Comparison of ENCODE assay signal across 1 cellular context in the genomic region with DNA sequence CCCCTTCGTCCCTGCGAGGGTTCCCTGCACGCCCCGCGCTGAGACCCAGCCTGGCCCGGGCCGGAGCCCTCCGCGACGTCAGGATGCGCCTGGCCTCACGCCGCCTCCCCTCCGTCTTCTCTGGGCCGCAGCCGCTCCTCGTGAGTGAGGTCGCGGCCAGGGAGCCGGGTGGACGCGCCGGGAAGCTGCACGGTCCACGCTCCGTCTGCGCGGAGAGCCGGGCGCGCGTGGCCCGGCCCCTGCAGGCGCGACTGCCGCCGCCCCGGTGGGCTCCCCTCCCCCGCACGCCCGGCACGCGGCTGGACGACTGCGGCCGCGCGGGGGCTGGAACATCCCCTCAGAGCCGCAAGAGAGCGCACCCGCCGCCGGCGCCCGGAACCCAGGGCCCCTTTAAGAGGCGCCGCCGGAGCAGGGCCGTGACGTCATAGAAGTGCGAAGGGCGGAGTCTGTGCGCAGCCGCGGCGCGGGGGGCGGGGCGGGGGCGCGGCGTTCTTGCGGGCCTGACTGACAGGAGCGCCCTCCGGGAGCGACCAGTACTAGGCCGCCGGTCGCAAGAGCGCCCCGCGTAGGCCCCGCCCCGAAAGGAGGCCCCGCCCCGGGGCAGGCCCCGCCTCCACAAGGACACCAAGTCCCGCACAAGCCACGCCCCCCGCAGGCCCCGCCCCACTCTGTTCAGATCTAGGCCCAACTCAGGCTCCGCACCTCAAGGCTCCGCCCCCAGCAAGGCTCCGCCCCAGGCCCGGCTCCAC.
TF ChIP-seq lines count a peak whose summit lies in the region.

No MANE protein-coding gene starts in this region.

TF ChIP-seq in GM12878, 131 proteins besides CTCF, POLR2A, EP300 and RAD21 (continued from another document and continues in another):
- TF ChIP-seq, protein P1, sequence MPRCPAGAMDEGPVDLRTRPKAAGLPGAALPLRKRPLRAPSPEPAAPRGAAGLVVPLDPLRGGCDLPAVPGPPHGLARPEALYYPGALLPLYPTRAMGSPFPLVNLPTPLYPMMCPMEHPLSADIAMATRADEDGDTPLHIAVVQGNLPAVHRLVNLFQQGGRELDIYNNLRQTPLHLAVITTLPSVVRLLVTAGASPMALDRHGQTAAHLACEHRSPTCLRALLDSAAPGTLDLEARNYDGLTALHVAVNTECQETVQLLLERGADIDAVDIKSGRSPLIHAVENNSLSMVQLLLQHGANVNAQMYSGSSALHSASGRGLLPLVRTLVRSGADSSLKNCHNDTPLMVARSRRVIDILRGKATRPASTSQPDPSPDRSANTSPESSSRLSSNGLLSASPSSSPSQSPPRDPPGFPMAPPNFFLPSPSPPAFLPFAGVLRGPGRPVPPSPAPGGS (IDR thresholded peaks at IDR 0.05; ENCODE audit: borderline replicate concordance, insufficient read depth, low read depth, low read length, poor library complexity, severe bottlenecking), result peak; percentile 16
- TF ChIP-seq HCFC1 (IDR thresholded peaks at IDR 0.05; ENCODE audit: low read length) (no peak), EED (IDR thresholded peaks at IDR 0.05; ENCODE audit: low read depth) (no peak), SMC3 (IDR thresholded peaks at IDR 0.05; ENCODE audit: borderline replicate concordance, low read length) (peak; percentile 24; the same call in 1 of the 2 replicates), POLR2AphosphoS2 (IDR thresholded peaks at IDR 0.05; ENCODE audit: low read depth, low read length) (no peak), NBN (IDR thresholded peaks at IDR 0.05) (peak; percentile 87), NR2F1 (conservative IDR thresholded peaks at IDR 0.05) (peak; percentile 72), HDAC6 (IDR thresholded peaks at IDR 0.05; ENCODE audit: unreplicated experiment) (no peak), ZBTB40 (IDR thresholded peaks at IDR 0.05; ENCODE audit: borderline replicate concordance) (no peak), SMARCA5 (IDR thresholded peaks at IDR 0.05) (peak; percentile 89; the same call in 1 of the 2 replicates), ATF7 (IDR thresholded peaks at IDR 0.05; ENCODE audit: low read depth) (peak; percentile 79), GATAD2B (conservative IDR thresholded peaks at IDR 0.05; ENCODE audit: low read depth) (peak; percentile 99), RB1 (IDR thresholded peaks at IDR 0.05; ENCODE audit: borderline replicate concordance) (peak; percentile 86; the same call in 1 of the 2 replicates), YY1 (IDR thresholded peaks at IDR 0.05; ENCODE audit: low read depth, low read length) (peak; percentile 17; the same call in 1 of the 2 replicates), PRDM15 (CRISPR knock-in tag; IDR thresholded peaks at IDR 0.05) (no peak), ZNF622 (IDR thresholded peaks at IDR 0.05) (no peak), NFIC (IDR thresholded peaks at IDR 0.05; ENCODE audit: low read depth, low read length) (no peak), CHD4 (IDR thresholded peaks at IDR 0.05) (no peak), BMI1 (IDR thresholded peaks at IDR 0.05; ENCODE audit: borderline replicate concordance) (no peak), MXI1 (IDR thresholded peaks at IDR 0.05; ENCODE audit: low read depth, low read length) (peak; percentile 40; the same call in 1 of the 2 replicates), CHD2 (IDR thresholded peaks at IDR 0.05; ENCODE audit: borderline replicate concordance, low read depth, low read length) (peak; percentile 48; the same call in 1 of the 2 replicates), SKIL (IDR thresholded peaks at IDR 0.05; ENCODE audit: low read depth, poor library complexity, severe bottlenecking) (no peak), CBX3 (IDR thresholded peaks at IDR 0.05; ENCODE audit: borderline replicate concordance, low read depth) (no peak), POU2F2 (IDR thresholded peaks at IDR 0.05; ENCODE audit: borderline replicate concordance, low read depth, low read length) (peak; percentile 17; the same call in 1 of the 3 replicates), KAT2A (conservative IDR thresholded peaks at IDR 0.05; ENCODE audit: control insufficient read depth, low read depth, low read length) (no peak), IKZF1 (conservative IDR thresholded peaks at IDR 0.05) (peak; percentile 90), NRF1 (conservative IDR thresholded peaks at IDR 0.05; ENCODE audit: low read depth, low read length) (peak; percentile 49), TARDBP (IDR thresholded peaks at IDR 0.05; ENCODE audit: borderline replicate concordance) (no peak), FOXK2 (IDR thresholded peaks at IDR 0.05) (no peak), SIN3A (IDR thresholded peaks at IDR 0.05; ENCODE audit: low read depth, low read length) (no peak)
- TF ChIP-seq, protein P2, sequence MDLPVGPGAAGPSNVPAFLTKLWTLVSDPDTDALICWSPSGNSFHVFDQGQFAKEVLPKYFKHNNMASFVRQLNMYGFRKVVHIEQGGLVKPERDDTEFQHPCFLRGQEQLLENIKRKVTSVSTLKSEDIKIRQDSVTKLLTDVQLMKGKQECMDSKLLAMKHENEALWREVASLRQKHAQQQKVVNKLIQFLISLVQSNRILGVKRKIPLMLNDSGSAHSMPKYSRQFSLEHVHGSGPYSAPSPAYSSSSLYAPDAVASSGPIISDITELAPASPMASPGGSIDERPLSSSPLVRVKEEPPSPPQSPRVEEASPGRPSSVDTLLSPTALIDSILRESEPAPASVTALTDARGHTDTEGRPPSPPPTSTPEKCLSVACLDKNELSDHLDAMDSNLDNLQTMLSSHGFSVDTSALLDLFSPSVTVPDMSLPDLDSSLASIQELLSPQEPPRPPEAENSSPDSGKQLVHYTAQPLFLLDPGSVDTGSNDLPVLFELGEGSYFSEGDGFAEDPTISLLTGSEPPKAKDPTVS (IDR thresholded peaks at IDR 0.05; ENCODE audit: low read depth, low read length), result no peak
- TF ChIP-seq, protein P3, sequence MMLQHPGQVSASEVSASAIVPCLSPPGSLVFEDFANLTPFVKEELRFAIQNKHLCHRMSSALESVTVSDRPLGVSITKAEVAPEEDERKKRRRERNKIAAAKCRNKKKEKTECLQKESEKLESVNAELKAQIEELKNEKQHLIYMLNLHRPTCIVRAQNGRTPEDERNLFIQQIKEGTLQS (IDR thresholded peaks at IDR 0.05; ENCODE audit: borderline replicate concordance, extremely low read depth, low read depth, low read length), result no peak
- TF ChIP-seq, protein P4, sequence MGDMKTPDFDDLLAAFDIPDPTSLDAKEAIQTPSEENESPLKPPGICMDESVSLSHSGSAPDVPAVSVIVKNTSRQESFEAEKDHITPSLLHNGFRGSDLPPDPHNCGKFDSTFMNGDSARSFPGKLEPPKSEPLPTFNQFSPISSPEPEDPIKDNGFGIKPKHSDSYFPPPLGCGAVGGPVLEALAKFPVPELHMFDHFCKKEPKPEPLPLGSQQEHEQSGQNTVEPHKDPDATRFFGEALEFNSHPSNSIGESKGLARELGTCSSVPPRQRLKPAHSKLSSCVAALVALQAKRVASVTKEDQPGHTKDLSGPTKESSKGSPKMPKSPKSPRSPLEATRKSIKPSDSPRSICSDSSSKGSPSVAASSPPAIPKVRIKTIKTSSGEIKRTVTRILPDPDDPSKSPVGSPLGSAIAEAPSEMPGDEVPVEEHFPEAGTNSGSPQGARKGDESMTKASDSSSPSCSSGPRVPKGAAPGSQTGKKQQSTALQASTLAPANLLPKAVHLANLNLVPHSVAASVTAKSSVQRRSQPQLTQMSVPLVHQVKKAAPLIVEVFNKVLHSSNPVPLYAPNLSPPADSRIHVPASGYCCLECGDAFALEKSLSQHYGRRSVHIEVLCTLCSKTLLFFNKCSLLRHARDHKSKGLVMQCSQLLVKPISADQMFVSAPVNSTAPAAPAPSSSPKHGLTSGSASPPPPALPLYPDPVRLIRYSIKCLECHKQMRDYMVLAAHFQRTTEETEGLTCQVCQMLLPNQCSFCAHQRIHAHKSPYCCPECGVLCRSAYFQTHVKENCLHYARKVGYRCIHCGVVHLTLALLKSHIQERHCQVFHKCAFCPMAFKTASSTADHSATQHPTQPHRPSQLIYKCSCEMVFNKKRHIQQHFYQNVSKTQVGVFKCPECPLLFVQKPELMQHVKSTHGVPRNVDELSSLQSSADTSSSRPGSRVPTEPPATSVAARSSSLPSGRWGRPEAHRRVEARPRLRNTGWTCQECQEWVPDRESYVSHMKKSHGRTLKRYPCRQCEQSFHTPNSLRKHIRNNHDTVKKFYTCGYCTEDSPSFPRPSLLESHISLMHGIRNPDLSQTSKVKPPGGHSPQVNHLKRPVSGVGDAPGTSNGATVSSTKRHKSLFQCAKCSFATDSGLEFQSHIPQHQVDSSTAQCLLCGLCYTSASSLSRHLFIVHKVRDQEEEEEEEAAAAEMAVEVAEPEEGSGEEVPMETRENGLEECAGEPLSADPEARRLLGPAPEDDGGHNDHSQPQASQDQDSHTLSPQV (IDR thresholded peaks at IDR 0.05), result peak; percentile 60; the same call in 1 of the 2 replicates
